16 cellular contexts compared by ENCODE assay signal in the genomic region with DNA sequence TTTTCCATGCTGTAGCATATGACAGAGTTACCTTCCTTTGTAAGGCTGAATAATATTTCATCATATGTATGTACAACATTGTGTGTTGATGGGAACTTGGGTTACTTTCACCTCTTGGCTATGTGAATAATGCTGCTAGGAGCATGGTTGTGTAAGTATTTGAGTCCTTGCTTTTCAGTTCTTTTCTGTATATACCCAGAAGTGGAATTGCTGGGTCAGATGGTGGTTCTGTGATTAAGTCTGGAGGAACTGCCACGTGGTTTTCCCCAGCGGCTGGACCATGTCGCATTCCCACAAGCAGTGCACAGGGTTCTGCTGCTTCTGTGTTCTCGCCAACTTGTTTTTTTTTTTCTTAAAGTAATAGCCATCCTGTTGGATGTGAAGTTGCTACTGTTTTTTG.
DNase-seq lines count a peak whose midpoint lies in the region; ATAC-seq and TF ChIP-seq lines count a peak whose summit lies in the region.
"Had no signal": no experiment of that assay in that cellular context is flagged by ENCODE, and none has a peak within 500 bp of the region (broad histone marks: within the 10 kb centered on the region; RNA-seq: fewer than 3 reads in every experiment).

No MANE protein-coding gene starts in this region.

- TF ChIP-seq CTCF in HFFc6 (IDR thresholded peaks at IDR 0.05): no peak
- TF ChIP-seq CTCF in choroid plexus epithelial cell (conservative IDR thresholded peaks at IDR 0.05; ENCODE audit: low read depth, low read length): no peak
- TF ChIP-seq CTCF in kidney epithelial cell (IDR thresholded peaks at IDR 0.05; ENCODE audit: insufficient read depth, low read length, poor library complexity, severe bottlenecking): no peak
- no peak for TF ChIP-seq CTCF in GM20000 (IDR thresholded peaks at IDR 0.05; ENCODE audit: extremely low read depth, missing control alignments)

- DNase-seq in HFFc6 (peak; percentile 59), choroid plexus epithelial cell (ENCODE audit: low read depth) (peak; percentile 97), kidney epithelial cell (ENCODE audit: low read depth) (peak; percentile 31), stromal cell of bone marrow (ENCODE audit: low read depth) (peak; percentile 66), T1000 (lab: John Stamatoyannopoulos, UW) (no peak), GM20000 (ENCODE audit: low spot score) (no peak), KG1 (lab: John Stamatoyannopoulos, UW) (no peak)
- DNase-seq: activated T-cell treated with anti-CD3 and anti-CD28 coated beads for 4 hours; effector CD4-positive, alpha-beta T cell; H7; kidney glomerular epithelial cell; NCI-H1092; stimulated activated naive B cell treated with anti-CD40 and anti-IgM and Interleukin-4, amounts not matched to agents 10 μg/mL and 1 μg/mL and 100 μg/mL, for 72 hours had no signal

- H3K36me3 ChIP-seq in kidney epithelial cell (ENCODE audit: control insufficient read depth, insufficient read depth, low read length): no peaks in the 10 kb centered on the region

- H3K27me3 ChIP-seq in kidney epithelial cell (ENCODE audit: control insufficient read depth, insufficient read depth, low read length): no peaks in the 10 kb centered on the region

- H3K27me3 Mint-ChIP-seq in HFFc6 (ENCODE audit: insufficient read depth): no peaks in the 10 kb centered on the region
- H3K27me3 Mint-ChIP-seq: stimulated activated naive B cell treated with anti-CD40 and anti-IgM and Interleukin-4, amounts not matched to agents 10 μg/mL and 1 μg/mL and 100 μg/mL, for 72 hours had no signal

- peaks cover 32% of the 10 kb centered on the region for H3K4me1 Mint-ChIP-seq in HFFc6 (ENCODE audit: low read depth)

- no peaks in the 10 kb centered on the region for H3K9me3 Mint-ChIP-seq in HFFc6
- H3K9me3 Mint-ChIP-seq: stimulated activated naive B cell treated with anti-CD40 and anti-IgM and Interleukin-4, amounts not matched to agents 10 μg/mL and 1 μg/mL and 100 μg/mL, for 72 hours; T-helper 2 cell treated with Interferon-gamma antibody and Interleukin-4, amounts not matched to agents 5 μg/mL and 100 μg/mL, for 36 hours had no signal

- no peak for ATAC-seq in HG03045 (IDR thresholded peaks at IDR 0.05; ENCODE audit: unreplicated experiment)
- ATAC-seq: stimulated activated naive B cell treated with anti-CD40 and anti-IgM and Interleukin-4, amounts not matched to agents 10 μg/mL and 1 μg/mL and 100 μg/mL, for 72 hours had no signal

- H3K36me3 Mint-ChIP-seq in HFFc6 (ENCODE audit: low read depth): 0 out of 2 replicates have a peak, but pooled peaks cover 8% of the 10 kb centered on the region

- 0 out of 2 replicates have a peak overlapping the region, but pooled peaks have one; percentile 20 for H3K4me3 Mint-ChIP-seq in HFFc6
- H3K4me3 Mint-ChIP-seq: stimulated activated naive B cell treated with anti-CD40 and anti-IgM and Interleukin-4, amounts not matched to agents 10 μg/mL and 1 μg/mL and 100 μg/mL, for 72 hours; T-helper 2 cell treated with Interferon-gamma antibody and Interleukin-4, amounts not matched to agents 5 μg/mL and 100 μg/mL, for 36 hours had no signal

- H3K4me3 ChIP-seq in choroid plexus epithelial cell (ENCODE audit: low read depth, low read length): no peak overlapping the region
- no peak overlapping the region for H3K4me3 ChIP-seq in kidney epithelial cell (ENCODE audit: low read depth, low read length)
- H3K4me3 ChIP-seq: skin epidermis had no signal

- peak overlapping the region; percentile 81 for H3K27ac Mint-ChIP-seq in HFFc6
- H3K27ac Mint-ChIP-seq: stimulated activated naive B cell treated with anti-CD40 and anti-IgM and Interleukin-4, amounts not matched to agents 10 μg/mL and 1 μg/mL and 100 μg/mL, for 72 hours; T-helper 2 cell treated with Interferon-gamma antibody and Interleukin-4, amounts not matched to agents 5 μg/mL and 100 μg/mL, for 36 hours had no signal

Comparison
In these comparisons a context has a peak if more than half of its experiments do, and no peak if none do; other contexts are left out.
1. DNase-seq: peak in HFFc6 (single experiment), choroid plexus epithelial cell (single experiment), kidney epithelial cell (single experiment) and stromal cell of bone marrow (single experiment); none in T1000 (single experiment), GM20000 (single experiment) and KG1 (single experiment).